22 cellular contexts compared by ENCODE assay signal in genomic region chr20:3311623-3312022, GRCh38.
"Had no signal": no experiment of that assay in that cellular context is flagged by ENCODE, and none has a peak within 500 bp of the region (broad histone marks: within the 10 kb centered on the region; RNA-seq: fewer than 3 reads in every experiment).

No MANE protein-coding gene starts in this region.

- H3K9me3 ChIP-seq: neutrophil, pancreas, spleen, tibial nerve, uterus had no signal

- H3K4me3 ChIP-seq: cardiac muscle cell, pancreas, spleen, tibial nerve, uterus had no signal

- H3K36me3 Mint-ChIP-seq: natural killer cell, WTC11 had no signal

- H3K4me1 ChIP-seq: uterus had no signal

- H3K4me3 Mint-ChIP-seq: activated CD4-positive, alpha-beta memory T cell treated with anti-CD3 and anti-CD28 coated beads for 36 hours; activated naive CD8-positive, alpha-beta T cell; activated T-helper 1 cell treated with anti-CD3 and anti-CD28 coated beads, Interleukin-12 subunit alpha, Interleukin-12 subunit beta, Interleukin-2, Interleukin-4 antibody, amounts not matched to agents 30 ng/mL and 10 ng/mL and 1 ng/mL, durations not matched to agents 14 hours and 24 hours and 36 hours; natural killer cell; T-helper 1 cell treated with Interleukin-12 subunit alpha and Interleukin-12 subunit beta and Interleukin-4 antibody, amounts not matched to agents 30 μg/mL and 1 μg/mL, for 36 hours; WTC11 had no signal

- H3K4me1 Mint-ChIP-seq: natural killer cell, WTC11 had no signal

- H3K27me3 Mint-ChIP-seq: activated CD4-positive, alpha-beta memory T cell treated with anti-CD3 and anti-CD28 coated beads for 36 hours; activated naive CD8-positive, alpha-beta T cell had no signal

- ATAC-seq: foreskin keratinocyte, natural killer cell, pancreas, sciatic nerve, WTC11 had no signal

- H3K27ac ChIP-seq: cardiac muscle cell, foreskin keratinocyte, pancreas, spleen, uterus had no signal

- DNase-seq: activated CD4-positive, alpha-beta memory T cell treated with anti-CD3 and anti-CD28 coated beads for 36 hours; activated CD4-positive, alpha-beta T cell treated with anti-CD3 and anti-CD28 coated beads for 4 hours; activated T-cell treated with anti-CD3 and anti-CD28 coated beads for 4 hours; dermis blood vessel endothelial cell; effector memory CD4-positive, alpha-beta T cell; foreskin keratinocyte; head of caudate nucleus; mesenchymal stem cell; natural killer cell; pancreas; spleen; stimulated activated CD8-positive, alpha-beta memory T cell treated with anti-CD3 and anti-CD28 coated beads, Interleukin-4, amount 100 ng/mL, for 48 hours; stimulated activated naive CD4-positive, alpha-beta T cell; uterus had no signal

- H3K27ac Mint-ChIP-seq: activated CD4-positive, alpha-beta memory T cell treated with anti-CD3 and anti-CD28 coated beads for 36 hours; activated naive CD8-positive, alpha-beta T cell; activated T-helper 1 cell treated with anti-CD3 and anti-CD28 coated beads, Interleukin-12 subunit alpha, Interleukin-12 subunit beta, Interleukin-2, Interleukin-4 antibody, amounts not matched to agents 30 ng/mL and 10 ng/mL and 1 ng/mL, durations not matched to agents 14 hours and 24 hours and 36 hours; natural killer cell; T-helper 1 cell treated with Interleukin-12 subunit alpha and Interleukin-12 subunit beta and Interleukin-4 antibody, amounts not matched to agents 30 μg/mL and 1 μg/mL, for 36 hours; WTC11 had no signal

- H3K36me3 ChIP-seq: neutrophil, uterus had no signal

- H3K27me3 ChIP-seq: cardiac muscle cell, foreskin keratinocyte, neutrophil, pancreas, spleen, tibial nerve, uterus had no signal
